ENCODE assay signal across 2 cellular contexts in genomic region chr5:176887252-176887849, GRCh38.
TF ChIP-seq lines count a peak whose summit lies in the region.

No MANE protein-coding gene starts in this region.

TF ChIP-seq in SK-N-SH, 30 proteins besides CTCF, POLR2A, EP300 and RAD21 (continued from another document):
- TF ChIP-seq REST (IDR thresholded peaks at IDR 0.05; ENCODE audit: low read depth, low read length) (no peak), MAX (IDR thresholded peaks at IDR 0.05; ENCODE audit: low read depth) (no peak), USF1 (IDR thresholded peaks at IDR 0.05; ENCODE audit: borderline replicate concordance, low read depth) (no peak), RXRA (IDR thresholded peaks at IDR 0.05; ENCODE audit: borderline replicate concordance, low read depth) (no peak), FOSL2 (IDR thresholded peaks at IDR 0.05; ENCODE audit: borderline replicate concordance, low read depth) (no peak), USF2 (IDR thresholded peaks at IDR 0.05; ENCODE audit: borderline replicate concordance, low read depth, low read length) (no peak), SMC3 (IDR thresholded peaks at IDR 0.05; ENCODE audit: low read depth, low read length) (no peak), GABPA (IDR thresholded peaks at IDR 0.05; ENCODE audit: low read depth) (no peak), PBX3 (IDR thresholded peaks at IDR 0.05) (no peak), YY1 (IDR thresholded peaks at IDR 0.05; ENCODE audit: low read depth) (no peak), FOXJ3 (CRISPR knock-in tag; IDR thresholded peaks at IDR 0.05) (no peak), GATA2 (CRISPR knock-in tag; IDR thresholded peaks at IDR 0.05) (no peak)

TF ChIP-seq in SK-N-SH treated with all-trans-retinoic acid at 6 μM for 48 hours, 23 proteins besides CTCF, POLR2A, EP300 and RAD21 (continued from another document):
- no peak for TF ChIP-seq ZC3H10 (CRISPR knock-in tag; IDR thresholded peaks at IDR 0.05)
- no peak for TF ChIP-seq ESRRG (CRISPR knock-in tag; IDR thresholded peaks at IDR 0.05)
- TF ChIP-seq ZFP3 (CRISPR knock-in tag; IDR thresholded peaks at IDR 0.05): no peak
- TF ChIP-seq PATZ1 (CRISPR knock-in tag; IDR thresholded peaks at IDR 0.05; ENCODE audit: borderline replicate concordance): no peak
- no peak for TF ChIP-seq CSDC2 (CRISPR knock-in tag; IDR thresholded peaks at IDR 0.05)
- no peak for TF ChIP-seq BACH2 (CRISPR knock-in tag; IDR thresholded peaks at IDR 0.05; ENCODE audit: borderline replicate concordance)
- TF ChIP-seq TOX (CRISPR knock-in tag; IDR thresholded peaks at IDR 0.05; ENCODE audit: borderline replicate concordance): no peak
